Comparison of ENCODE assay signal across 29 cellular contexts in genomic region chr7:55069271-55069792, GRCh38. TPM values are rescaled to one million over a fixed set of nuclear protein-coding genes. Genes with fewer than 3 reads are reported as not detected.
DNase-seq lines count a peak whose midpoint lies in the region; ATAC-seq, FAIRE-seq and TF ChIP-seq lines count a peak whose summit lies in the region.
"Had no signal": no experiment of that assay in that cellular context is flagged by ENCODE, and none has a peak within 500 bp of the region (broad histone marks: within the 10 kb centered on the region; RNA-seq: fewer than 3 reads in every experiment).

No MANE protein-coding gene starts in this region.

- H3K56ac ChIP-seq in IMR-90 (ENCODE audit: extremely low read depth, insufficient read depth, low read length) = no peak overlapping the region

- H3K4me2 ChIP-seq in A549 = peak overlapping the region; percentile 85
- no peak overlapping the region for H3K4me2 ChIP-seq in IMR-90 (ENCODE audit: low read depth, low read length)

- no peak for TF ChIP-seq RAD21 in A549 (conservative IDR thresholded peaks at IDR 0.05 in 1 of 2, IDR thresholded peaks at IDR 0.05 in 1 of 2)
- TF ChIP-seq RAD21 in IMR-90 (IDR thresholded peaks at IDR 0.05; ENCODE audit: low read length) = no peak

- H4K5ac ChIP-seq in IMR-90 (ENCODE audit: low read depth, low read length) = peak overlapping the region; percentile 43; the same call in 1 of the 2 replicates

- peaks cover 22 to 74% of the 10 kb centered on the region in 2 experiments for H3K79me1 ChIP-seq in IMR-90 (ENCODE audit: low read depth in 1 of 2, low read length in 2 of 2)

- H3K9me3 ChIP-seq in A549 (no peaks in the 10 kb centered on the region), IMR-90 (ENCODE audit: control insufficient read depth, insufficient read depth, low read length) (no peaks in the 10 kb centered on the region), esophagus muscularis mucosa (peaks cover 0 to under 1% (median 0%) of the 10 kb centered on the region in 4 donors), right lobe of liver (no peaks in the 10 kb centered on the region), kidney (ENCODE audit: control insufficient read depth in 1 of 2, low read length in 2 of 2) (no peaks in the 10 kb centered on the region), suprapubic skin (no peaks in the 10 kb centered on the region)
- H3K9me3 ChIP-seq: lower lobe of right lung had no signal

- H3K4me1 ChIP-seq in A549 = peaks cover 93% of the 10 kb centered on the region
- peaks cover 38% of the 10 kb centered on the region for H3K4me1 ChIP-seq in IMR-90 (ENCODE audit: control insufficient read depth, insufficient read depth, low read length)
- H3K4me1 ChIP-seq in esophagus muscularis mucosa = peaks cover 39 to 100% (median 87%) of the 10 kb centered on the region in 4 donors
- H3K4me1 ChIP-seq in right lobe of liver = peaks cover 0 to 60% (median 20%) of the 10 kb centered on the region in 4 donors
- peaks cover 24 to 36% of the 10 kb centered on the region in 2 donors for H3K4me1 ChIP-seq in kidney (ENCODE audit: control insufficient read depth in 1 of 2, insufficient read depth in 1 of 2, low read depth in 1 of 2, low read length in 2 of 2)
- peaks cover 67% of the 10 kb centered on the region for H3K4me1 ChIP-seq in suprapubic skin

- peak overlapping the region; percentile 54 for H2BK120ac ChIP-seq in IMR-90 (ENCODE audit: low read depth, low read length)

- TF ChIP-seq POLR2A in A549 (IDR thresholded peaks at IDR 0.05; ENCODE audit: low read length) (no peak), IMR-90 (IDR thresholded peaks at IDR 0.05; ENCODE audit: low read depth, low read length) (no peak), esophagus muscularis mucosa (IDR thresholded peaks at IDR 0.05; ENCODE audit: low read depth) (no peak), right lobe of liver (IDR thresholded peaks at IDR 0.05) (no peak), suprapubic skin (IDR thresholded peaks at IDR 0.05) (no peak)

- 31% methylated on average over 5 of the region's 5 CpGs for WGBS in A549 (ENCODE audit: missing lambda C conversion rate)
- WGBS in IMR-90 (ENCODE audit: extremely low coverage in 2 of 2, insufficient read length in 1 of 2), 2 experiments = 71% methylated on average over 4 of the region's 5 CpGs; no CpG with 5 or more reads in 1 of the 2 experiments
- WGBS in esophagus muscularis mucosa = 66% methylated on average over 5 of the region's 5 CpGs
- whole genome bisulfite sequencing in right lobe of liver (ENCODE audit: insufficient coverage, low coverage, low lambda C conversion rate, missing lambda C conversion rate) = 29% methylated on average over 5 of the region's 5 CpGs
- 69% methylated on average over 5 of the region's 5 CpGs for WGBS in suprapubic skin

- in situ Hi-C loops in IMR-90 (cut with MboI; ENCODE audit: low sequenced_read_pairs) = no loop called here

- H4K91ac ChIP-seq in IMR-90 (ENCODE audit: insufficient read depth, low read depth, low read length) = peak overlapping the region; percentile 68

- intact Hi-C loops in IMR-90 (cut with micrococcal nuclease) = loop anchor here (5.0 kb wide), 2 partner anchors 42 to 188 kb away; no protein-coding TSS in a partner anchor
- intact Hi-C loops in esophagus muscularis mucosa (cut with DNase I) = loop anchor here (5.0 kb wide), 1 partner anchor 47 kb away; no protein-coding TSS in a partner anchor
- intact Hi-C loops in right lobe of liver (cut with DNase I) = no loop called here
- intact Hi-C loops in kidney (cut with DNase I) = no loop called here

- H3K36me3 ChIP-seq in IMR-90 (ENCODE audit: control insufficient read depth, insufficient read depth, low read length) = peaks cover 14% of the 10 kb centered on the region
- H3K36me3 ChIP-seq in esophagus muscularis mucosa = no peaks in the 10 kb centered on the region
- H3K36me3 ChIP-seq in right lobe of liver = no peaks in the 10 kb centered on the region
- no peaks in the 10 kb centered on the region for H3K36me3 ChIP-seq in kidney (ENCODE audit: control insufficient read depth in 1 of 2, insufficient read depth in 2 of 2, low read length in 2 of 2)
- no peaks in the 10 kb centered on the region for H3K36me3 ChIP-seq in suprapubic skin
- H3K36me3 ChIP-seq: lower lobe of right lung had no signal

- peak overlapping the region; percentile 38; the same call in 1 of the 2 replicates for H2BK20ac ChIP-seq in IMR-90 (ENCODE audit: low read depth, low read length)

- H3K4me3 ChIP-seq in A549 = no peak overlapping the region
- no peak overlapping the region for H3K4me3 ChIP-seq in IMR-90 (ENCODE audit: insufficient read depth, low read depth, low read length)
- no peak overlapping the region for H3K4me3 ChIP-seq in esophagus muscularis mucosa
- no peak overlapping the region for H3K4me3 ChIP-seq in right lobe of liver
- H3K4me3 ChIP-seq in kidney (ENCODE audit: low read length in 2 of 2) = no peak overlapping the region
- H3K4me3 ChIP-seq in suprapubic skin = no peak overlapping the region
- H3K4me3 ChIP-seq: GM12878, lower lobe of right lung, skin epidermis had no signal

- peak overlapping the region; percentile 74 for H3K14ac ChIP-seq in IMR-90 (replicated peaks; ENCODE audit: low read depth, low read length)

- peak overlapping the region; percentile 66 for H2BK5ac ChIP-seq in IMR-90 (ENCODE audit: low read depth, low read length, poor library complexity, severe bottlenecking)

- H4K20me1 ChIP-seq in IMR-90 (ENCODE audit: insufficient read depth, low read length) = peaks cover 4% of the 10 kb centered on the region

- H4K8ac ChIP-seq in IMR-90 (ENCODE audit: low read depth in 2 of 2, low read length in 2 of 2) = peak overlapping the region in 1 of 2 experiments; percentile 59; a peak in 3 of 4 replicates

- no peak overlapping the region for H2AFZ ChIP-seq in IMR-90 (replicated peaks; ENCODE audit: low read length, poor library complexity)

- TF ChIP-seq CTCF in A549 (IDR thresholded peaks at IDR 0.05) (no peak), IMR-90 (conservative IDR thresholded peaks at IDR 0.05; ENCODE audit: low read depth, low read length) (no peak), esophagus muscularis mucosa (IDR thresholded peaks at IDR 0.05) (no peak), right lobe of liver (IDR thresholded peaks at IDR 0.05) (no peak), kidney (IDR thresholded peaks at IDR 0.05; ENCODE audit: borderline replicate concordance, extremely low read depth, insufficient read depth) (no peak), suprapubic skin (IDR thresholded peaks at IDR 0.05) (no peak), GM10266 (IDR thresholded peaks at IDR 0.05; ENCODE audit: control insufficient read depth, insufficient read depth, low read depth, missing control alignments) (no peak)

- no peak for TF ChIP-seq EP300 in A549 (IDR thresholded peaks at IDR 0.05)
- TF ChIP-seq EP300 in esophagus muscularis mucosa (IDR thresholded peaks at IDR 0.05) = no peak
- no peak for TF ChIP-seq EP300 in suprapubic skin (IDR thresholded peaks at IDR 0.05)

- peak overlapping the region; percentile 62; the same call in 1 of the 3 replicates for H2BK15ac ChIP-seq in IMR-90 (ENCODE audit: low read depth, low read length)

- H3K18ac ChIP-seq in IMR-90 (ENCODE audit: low read depth, low read length) = peak overlapping the region; percentile 30

- CTCF ChIA-PET in A549 (lab: Yijun Ruan, JAX) = interaction anchor here (0.6 to 3.8 kb wide), 6 partner anchors 18 to 186 kb away, joined by 3 to 15 read pairs (median 3); no protein-coding TSS in a partner anchor
- CTCF ChIA-PET in IMR-90 (lab: Yijun Ruan, JAX) = interaction anchor here (0.9 kb wide), 1 partner anchor 12 kb away, joined by 4 read pairs; no protein-coding TSS in a partner anchor

- BruUV-seq in IMR-90 (replicated peaks; lab: Mats Ljungman, UMichigan) = no TSS peak

- H3K9ac ChIP-seq in IMR-90 (ENCODE audit: low read depth, low read length) (no peak overlapping the region), kidney (ENCODE audit: low read length in 2 of 2) (no peak overlapping the region)

- peak overlapping the region; percentile 31 for H2AK9ac ChIP-seq in IMR-90 (replicated peaks; ENCODE audit: low read depth, low read length, poor library complexity)

- dilution Hi-C loops in IMR-90 (cut with HindIII; ENCODE audit: low sequenced_read_pairs, unreplicated experiment) = no loop called here

- no peak for DNase-seq in A549 (ENCODE audit: low read depth in 1 of 2, low spot score in 1 of 2)
- DNase-seq in IMR-90 = peak; percentile 41
- no peak for DNase-seq in esophagus muscularis mucosa (ENCODE audit: extremely low spot score)
- DNase-seq in right lobe of liver = peak in 1 of 3 donors; percentile 69
- DNase-seq in kidney = no peak
- DNase-seq in suprapubic skin (ENCODE audit: low spot score in 2 of 2) = no peak
- DNase-seq in GM10266 (ENCODE audit: extremely low spot score) = no peak
- DNase-seq: 8988T; activated CD4-positive, alpha-beta T cell treated with anti-CD3 and anti-CD28 coated beads, Interleukin-2, amount 10 ng/mL, durations not matched to agents 7 days and 5 days; activated gamma-delta T cell; activated naive CD8-positive, alpha-beta T cell treated with anti-CD3 and anti-CD28 coated beads for 36 hours; activated T-cell treated with anti-CD3 and anti-CD28 coated beads, Interleukin-2, amount 50 U/mL, for 4 hours; anterior cingulate cortex; H7; head of caudate nucleus; islet precursor cell; KG1; lower lobe of right lung; natural killer cell; NCI-H1417; NCI-H2081 treated with DMSO at 0.1 percent for 48 hours; NCI-H345; NCI-H748 treated with DMSO at 0.1 percent for 48 hours; stimulated activated naive CD4-positive, alpha-beta T cell; T-cell had no signal

- H3K27me3 ChIP-seq in IMR-90 (ENCODE audit: control insufficient read depth, insufficient read depth, low read length) (no peaks in the 10 kb centered on the region), esophagus muscularis mucosa (no peaks in the 10 kb centered on the region), right lobe of liver (no peaks in the 10 kb centered on the region), suprapubic skin (no peaks in the 10 kb centered on the region)

- H3K27ac ChIP-seq in A549 = peak overlapping the region; percentile 75 to 92
- peak overlapping the region; percentile 2 for H3K27ac ChIP-seq in IMR-90 (ENCODE audit: insufficient read depth, low read length)
- peak overlapping the region; percentile 77 to 88 (median 85) for H3K27ac ChIP-seq in esophagus muscularis mucosa (replicated peaks in 1 of 4)
- H3K27ac ChIP-seq in right lobe of liver = peak overlapping the region; percentile 37 to 83 (median 71)
- H3K27ac ChIP-seq in kidney (ENCODE audit: low read depth in 2 of 2, low read length in 2 of 2) = peak overlapping the region in 1 of 2 donors; percentile 33
- H3K27ac ChIP-seq in suprapubic skin = no peak overlapping the region
- H3K27ac ChIP-seq: lower lobe of right lung, skin epidermis had no signal

- POLR2A ChIA-PET in A549 (lab: Yijun Ruan, JAX) (no interaction called here), IMR-90 (lab: Charles Lee; ENCODE audit: unreplicated experiment) (no interaction called here)

- H3K9me1 ChIP-seq in IMR-90 (ENCODE audit: insufficient read depth, low read length) = peaks cover 38% of the 10 kb centered on the region

- peak overlapping the region; percentile 86 for H3K4ac ChIP-seq in IMR-90 (ENCODE audit: low read depth, low read length)

- no peak for ATAC-seq in A549
- ATAC-seq in IMR-90 (ENCODE audit: low read depth) = no peak
- peak; percentile 42 to 81 (median 74) for ATAC-seq in right lobe of liver
- ATAC-seq in HG02759 (IDR thresholded peaks at IDR 0.05; ENCODE audit: unreplicated experiment) = no peak
- ATAC-seq: activated T-cell treated with anti-CD3 and anti-CD28 coated beads, Interleukin-2, amount 50 U/mL, for 4 hours; GM12878; lower lobe of right lung; natural killer cell; T-cell; WTC11 had no signal

- peak overlapping the region; percentile 91 for H2AK5ac ChIP-seq in IMR-90 (ENCODE audit: low read depth, low read length)

- H3K23ac ChIP-seq in IMR-90 (ENCODE audit: low read depth, low read length) = peak overlapping the region; percentile 86

- no peak for FAIRE-seq in A549 (lab: Jason Lieb, UNC)
- FAIRE-seq in kidney (lab: Jason Lieb, UNC) = no peak
- FAIRE-seq: GM12878 had no signal

RNA-seq across cellular contexts. Expression of gene EGFR, which starts 50.5 kb away (rescaled TPM):
- polyA plus RNA-seq in A549 (2011; rRNA removed) (59.5 and 61.4 TPM in 2 replicates), A549 (2017; fragmentation: RNase III; extraction: RNeasy Plus Mini Kit Qiagen cat#74134 plus additional on column Dnase treatment) (62.2 to 64.1 TPM (median 63.8 TPM) in 3 replicates), IMR-90 (2012; rRNA removed) (36.9 and 37.8 TPM in 2 replicates), kidney (ENCODE audit: insufficient read depth, low read depth, low replicate concordance) (5.9 TPM)
- polyA plus RNA-seq in A549 (2012; cell fraction: cytosol; rRNA removed) = 25.3 and 28.2 TPM in 2 replicates
- 61.4 and 73.8 TPM in 2 replicates for polyA plus RNA-seq in A549 (2012; cell fraction: nucleus; rRNA removed)
- polyA minus RNA-seq in A549 (2011; rRNA and poly(A)+ RNA removed) = 125 and 165 TPM in 2 replicates
- total RNA-seq in IMR-90 (2012; rRNA removed) (60.4 and 63.9 TPM in 2 replicates), esophagus muscularis mucosa (100 to 1,000 TPM in 2 of 4 donors, 10 to 100 TPM in 2; 79.3 to 125 (median 110) TPM), right lobe of liver (100 to 1,000 TPM in 1 of 6 experiments, 10 to 100 TPM in 5; 59.3 to 127 (median 93.7) TPM), kidney (61.3 TPM), suprapubic skin (100 to 1,000 TPM; 231 to 341 (median 271) TPM)
- 24.8 and 27.5 TPM in 2 replicates for polyA plus RNA-seq in IMR-90 (2012; cell fraction: cytosol; rRNA removed)
- polyA plus RNA-seq in IMR-90 (2012; cell fraction: nucleus; rRNA removed; ENCODE audit: low replicate concordance) = 66.1 and 93.0 TPM in 2 replicates
- total RNA-seq: activated CD4-positive, alpha-beta T cell treated with anti-CD3 and anti-CD28 coated beads, Interleukin-2, amount 10 ng/mL, durations not matched to agents 7 days and 5 days; activated naive CD8-positive, alpha-beta T cell treated with anti-CD3 and anti-CD28 coated beads for 36 hours; natural killer cell had no signal

Comparison
In these comparisons a context has a peak if more than half of its experiments do, and no peak if none do; other contexts are left out.
1. ATAC-seq: peak in right lobe of liver (4 of 4); none in A549 (0 of 2), IMR-90 (single experiment) and HG02759 (single experiment).
2. intact Hi-C loops: an anchor here in IMR-90 (5.0 kb wide) and esophagus muscularis mucosa (5.0 kb wide); none called in right lobe of liver and kidney.